Comparison of ENCODE assay signal across 34 cellular contexts in genomic region chr15:41868321-41868720, GRCh38.
"Had no signal": no experiment of that assay in that cellular context is flagged by ENCODE, and none has a peak within 500 bp of the region (broad histone marks: within the 10 kb centered on the region; RNA-seq: fewer than 3 reads in every experiment).

No MANE protein-coding gene starts in this region.

- DNase-seq: Kasumi-1, KG1, MG63, MM.1S, MV-4-11, NCI-H1048, NCI-H1092, NCI-H1092 treated with DMSO at 0.1 percent for 48 hours, NCI-H1105, NCI-H1105 treated with DMSO at 0.1 percent for 48 hours, NCI-H1417, NCI-H1417 treated with DMSO at 0.1 percent for 48 hours, NCI-H1436, NCI-H1436 treated with DMSO at 0.1 percent for 48 hours, NCI-H146, NCI-H1694, NCI-H1694 treated with DMSO at 0.1 percent for 48 hours, NCI-H187, NCI-H187 treated with DMSO at 0.1 percent for 48 hours, NCI-H1930, NCI-H2029, NCI-H2029 treated with DMSO at 0.1 percent for 48 hours, NCI-H2081, NCI-H2081 treated with DMSO at 0.1 percent for 48 hours, NCI-H2107, NCI-H2171, NCI-H2171 treated with DMSO at 0.1 percent for 48 hours, NCI-H2227 treated with DMSO at 0.1 percent for 48 hours, NCI-H226, NCI-H345, NCI-H446, NCI-H446 treated with DMSO at 0.1 percent for 48 hours, NCI-H510A had no signal

- H3K4me3 ChIP-seq: MG63 had no signal

- H3K9me3 ChIP-seq: MG63 had no signal

- H3K27me3 ChIP-seq: MG63 had no signal

- H3K9ac ChIP-seq: KMS-11 had no signal

- H3K4me2 ChIP-seq: KMS-11 had no signal

- H3K27ac ChIP-seq: KMS-11 had no signal

- H3K36me3 ChIP-seq: MG63 had no signal
